ENCODE assay signal across 10 cellular contexts in genomic region chr14:102187583-102188001, GRCh38. TPM values are rescaled to one million over a fixed set of nuclear protein-coding genes. Genes with fewer than 3 reads are reported as not detected.
DNase-seq lines count a peak whose midpoint lies in the region; ATAC-seq and TF ChIP-seq lines count a peak whose summit lies in the region.
"Had no signal": no experiment of that assay in that cellular context is flagged by ENCODE, and none has a peak within 500 bp of the region (broad histone marks: within the 10 kb centered on the region; RNA-seq: fewer than 3 reads in every experiment).

No MANE protein-coding gene starts in this region.

- ATAC-seq in CD4-positive, alpha-beta T cell (ENCODE audit: poor library complexity) = no peak
- ATAC-seq in RWPE2 (ENCODE audit: low read depth) (peak; percentile 43), GM21526 (IDR thresholded peaks at IDR 0.05; ENCODE audit: low FRiP score, unreplicated experiment) (no peak), HG02970 (IDR thresholded peaks at IDR 0.05; ENCODE audit: low FRiP score, unreplicated experiment) (no peak), HG03442 (IDR thresholded peaks at IDR 0.05; ENCODE audit: unreplicated experiment) (no peak)
- no peak for ATAC-seq in stimulated activated memory B cell treated with anti-CD40 and anti-IgM and Interleukin-4, amounts not matched to agents 10 μg/mL and 1 μg/mL and 100 μg/mL, for 72 hours

- no peaks in the 10 kb centered on the region for H3K36me3 Mint-ChIP-seq in CD4-positive, alpha-beta T cell (ENCODE audit: low read depth)
- H3K36me3 Mint-ChIP-seq in stimulated activated memory B cell treated with anti-CD40 and anti-IgM and Interleukin-4, amounts not matched to agents 10 μg/mL and 1 μg/mL and 100 μg/mL, for 72 hours = peaks cover 6% of the 10 kb centered on the region

- peak overlapping the region; percentile 28 for H3K27ac Mint-ChIP-seq in CD4-positive, alpha-beta T cell
- H3K27ac Mint-ChIP-seq in stimulated activated memory B cell treated with anti-CD40 and anti-IgM and Interleukin-4, amounts not matched to agents 10 μg/mL and 1 μg/mL and 100 μg/mL, for 72 hours = no peak overlapping the region

- H3K4me3 Mint-ChIP-seq in CD4-positive, alpha-beta T cell = no peak overlapping the region
- H3K4me3 Mint-ChIP-seq in stimulated activated memory B cell treated with anti-CD40 and anti-IgM and Interleukin-4, amounts not matched to agents 10 μg/mL and 1 μg/mL and 100 μg/mL, for 72 hours = no peak overlapping the region

- no peak for DNase-seq in CD4-positive, alpha-beta T cell
- no peak for DNase-seq in RWPE2 (ENCODE audit: low spot score)
- DNase-seq in fibroblast of lung (ENCODE audit: low read depth in 2 of 2) = no peak
- DNase-seq: activated naive CD4-positive, alpha-beta T cell treated with anti-CD3 and anti-CD28 coated beads, Interleukin-2, amount 50 U/mL, for 16 hours; NCI-H69 had no signal

- H3K27me3 ChIP-seq in CD4-positive, alpha-beta T cell (ENCODE audit: control insufficient read depth, insufficient read depth, low read length) = no peaks in the 10 kb centered on the region
- H3K27me3 ChIP-seq in RWPE2 (ENCODE audit: insufficient read depth, poor library complexity, severe bottlenecking) (no peaks in the 10 kb centered on the region), fibroblast of lung (ENCODE audit: control insufficient read depth, insufficient read depth, low read length) (no peaks in the 10 kb centered on the region), rectal smooth muscle tissue (ENCODE audit: control insufficient read depth, insufficient read depth, low read length) (no peaks in the 10 kb centered on the region)

- H3K9ac ChIP-seq in fibroblast of lung (ENCODE audit: insufficient read depth, low read length) (no peak overlapping the region), rectal smooth muscle tissue (ENCODE audit: low read length) (no peak overlapping the region)

- no peak for TF ChIP-seq CTCF in CD4-positive, alpha-beta T cell (IDR thresholded peaks at IDR 0.05)
- TF ChIP-seq CTCF in RWPE2 (IDR thresholded peaks at IDR 0.05; ENCODE audit: poor library complexity, severe bottlenecking) = no peak
- TF ChIP-seq CTCF in fibroblast of lung (conservative IDR thresholded peaks at IDR 0.05 in 1 of 2, IDR thresholded peaks at IDR 0.05 in 1 of 2; ENCODE audit: low read depth in 1 of 2, low read length in 2 of 2) = no peak

- H3K4me1 ChIP-seq in RWPE2 (ENCODE audit: insufficient read depth, poor library complexity, severe bottlenecking) = peaks cover 25% of the 10 kb centered on the region
- H3K4me1 ChIP-seq in fibroblast of lung (ENCODE audit: control insufficient read depth, extremely low read depth, insufficient read depth, low read length) = peaks cover 10% of the 10 kb centered on the region
- H3K4me1 ChIP-seq in rectal smooth muscle tissue (ENCODE audit: control insufficient read depth, insufficient read depth, low read length) = peaks cover 7% of the 10 kb centered on the region

- CTCF ChIA-PET in CD4-positive, alpha-beta T cell (lab: Charles Lee) = no interaction called here

- no peaks in the 10 kb centered on the region for H3K36me3 ChIP-seq in RWPE2 (ENCODE audit: low read depth)
- H3K36me3 ChIP-seq in fibroblast of lung (ENCODE audit: control insufficient read depth, insufficient read depth, low read length) = no peaks in the 10 kb centered on the region
- no peaks in the 10 kb centered on the region for H3K36me3 ChIP-seq in rectal smooth muscle tissue (ENCODE audit: control insufficient read depth, insufficient read depth, low read length)

- no peaks in the 10 kb centered on the region for H3K9me3 ChIP-seq in CD4-positive, alpha-beta T cell (ENCODE audit: control insufficient read depth, low read length)
- H3K9me3 ChIP-seq in RWPE2 (ENCODE audit: severe bottlenecking) (no peaks in the 10 kb centered on the region), fibroblast of lung (ENCODE audit: control insufficient read depth, insufficient read depth, low read depth, low read length) (no peaks in the 10 kb centered on the region)

- peaks cover 59% of the 10 kb centered on the region for H3K4me1 Mint-ChIP-seq in CD4-positive, alpha-beta T cell (ENCODE audit: low read depth)
- H3K4me1 Mint-ChIP-seq in stimulated activated memory B cell treated with anti-CD40 and anti-IgM and Interleukin-4, amounts not matched to agents 10 μg/mL and 1 μg/mL and 100 μg/mL, for 72 hours = peaks cover 67% of the 10 kb centered on the region

- POLR2A ChIA-PET in CD4-positive, alpha-beta T cell (lab: Charles Lee) = interaction anchor here (0.6 to 1.5 kb wide), 2 partner anchors 10 to 43 kb away, joined by 3 to 4 read pairs; no protein-coding TSS in a partner anchor

- no peaks in the 10 kb centered on the region for H4K20me1 ChIP-seq in fibroblast of lung (ENCODE audit: control insufficient read depth, extremely low read depth, insufficient read depth, low read length)

- H3K27ac ChIP-seq in CD4-positive, alpha-beta T cell (ENCODE audit: low read depth, low read length) = no peak overlapping the region
- H3K27ac ChIP-seq in RWPE2 (ENCODE audit: poor library complexity, severe bottlenecking) = peak overlapping the region; percentile 46
- no peak overlapping the region for H3K27ac ChIP-seq in fibroblast of lung (ENCODE audit: insufficient read depth, low read length)
- peak overlapping the region; percentile 17 for H3K27ac ChIP-seq in rectal smooth muscle tissue (ENCODE audit: low read depth, low read length)

- peak overlapping the region; percentile 79 for H3K4me2 ChIP-seq in fibroblast of lung (ENCODE audit: extremely low read depth, insufficient read depth, low read length)

- no peak overlapping the region for H3K4me3 ChIP-seq in RWPE2 (ENCODE audit: severe bottlenecking)
- H3K4me3 ChIP-seq in fibroblast of lung (replicated peaks in 1 of 4; ENCODE audit: control extremely low read depth in 1 of 4, insufficient read depth in 1 of 4, low read depth in 3 of 4, low read length in 4 of 4) = no peak overlapping the region
- H3K4me3 ChIP-seq in rectal smooth muscle tissue (ENCODE audit: low read length) = no peak overlapping the region

- H3K9me3 Mint-ChIP-seq in CD4-positive, alpha-beta T cell = no peaks in the 10 kb centered on the region
- no peaks in the 10 kb centered on the region for H3K9me3 Mint-ChIP-seq in stimulated activated memory B cell treated with anti-CD40 and anti-IgM and Interleukin-4, amounts not matched to agents 10 μg/mL and 1 μg/mL and 100 μg/mL, for 72 hours

- intact Hi-C loops in CD4-positive, alpha-beta T cell (cut with DNase I, micrococcal nuclease) = no loop called here

- H3K79me2 ChIP-seq in fibroblast of lung (ENCODE audit: control insufficient read depth, insufficient read depth, low read length) = peaks cover 24% of the 10 kb centered on the region

- no peaks in the 10 kb centered on the region for H3K27me3 Mint-ChIP-seq in CD4-positive, alpha-beta T cell
- H3K27me3 Mint-ChIP-seq in stimulated activated memory B cell treated with anti-CD40 and anti-IgM and Interleukin-4, amounts not matched to agents 10 μg/mL and 1 μg/mL and 100 μg/mL, for 72 hours = no peaks in the 10 kb centered on the region

- H2AFZ ChIP-seq in fibroblast of lung (ENCODE audit: low read length) = no peak overlapping the region

RNA-seq across cellular contexts. Expression of gene WDR20, which starts 47.9 kb away (rescaled TPM):
- total RNA-seq in CD4-positive, alpha-beta T cell = 10 to 100 TPM; 40.1 to 41.2 TPM
- 13.4 and 17.8 TPM in 2 replicates for total RNA-seq in fibroblast of lung
- polyA plus RNA-seq in fibroblast of lung = 16.1 and 17.2 TPM in 2 replicates
- 15.0 and 16.4 TPM in 2 replicates for polyA plus RNA-seq in fibroblast of lung (2012)
- 8.3 and 24.4 TPM in 2 replicates for polyA minus RNA-seq in fibroblast of lung (ENCODE audit: low replicate concordance)

Comparison
In these comparisons a context has a peak if more than half of its experiments do, and no peak if none do; other contexts are left out.
1. H3K27ac ChIP-seq: peak in RWPE2 (single experiment) and rectal smooth muscle tissue (single experiment); none in CD4-positive, alpha-beta T cell (single experiment) and fibroblast of lung (single experiment).